In the genomic region with DNA sequence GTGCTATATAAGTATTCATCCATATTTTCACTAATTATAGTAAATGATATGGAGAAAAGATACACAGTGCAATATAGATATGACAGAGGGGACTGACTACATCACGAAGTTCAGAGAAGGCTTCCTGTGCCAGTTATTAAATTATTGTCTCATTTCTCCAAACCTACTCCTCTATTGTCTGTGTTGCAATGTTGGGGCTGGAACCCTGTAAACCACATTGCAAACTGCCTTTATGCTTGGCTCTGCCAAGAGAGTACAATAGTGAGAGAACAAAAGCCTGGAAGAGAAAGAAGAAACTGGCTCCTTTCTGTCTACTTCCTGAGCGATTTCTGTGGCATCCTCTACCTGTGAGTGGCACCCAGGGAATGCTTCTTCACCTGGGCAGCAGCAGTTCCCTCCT, we compare ENCODE assay signal across 23 cellular contexts. TPM values are rescaled to one million over a fixed set of nuclear protein-coding genes. Genes with fewer than 3 reads are reported as not detected.
DNase-seq lines count a peak whose midpoint lies in the region; ATAC-seq and FAIRE-seq lines count a peak whose summit lies in the region.
"Had no signal": no experiment of that assay in that cellular context is flagged by ENCODE, and none has a peak within 500 bp of the region (broad histone marks: within the 10 kb centered on the region; RNA-seq: fewer than 3 reads in every experiment).

No MANE protein-coding gene starts in this region.

- peaks cover 8% of the 10 kb centered on the region for H3K27me3 Mint-ChIP-seq in activated CD8-positive, alpha-beta T cell treated with anti-CD3 and anti-CD28 coated beads, Interleukin-2, amount 10 ng/mL, durations not matched to agents 7 days and 5 days (ENCODE audit: low read depth)

- H3K36me3 Mint-ChIP-seq in activated CD8-positive, alpha-beta T cell treated with anti-CD3 and anti-CD28 coated beads, Interleukin-2, amount 10 ng/mL, durations not matched to agents 7 days and 5 days (ENCODE audit: low read depth) = no peaks in the 10 kb centered on the region
- H3K36me3 Mint-ChIP-seq: naive B cell had no signal

- no peaks in the 10 kb centered on the region for H3K36me3 ChIP-seq in MG63

- H3K9me3 Mint-ChIP-seq in activated CD8-positive, alpha-beta T cell treated with anti-CD3 and anti-CD28 coated beads, Interleukin-2, amount 10 ng/mL, durations not matched to agents 7 days and 5 days (ENCODE audit: insufficient read depth) = no peaks in the 10 kb centered on the region
- H3K9me3 Mint-ChIP-seq: activated T-cell treated with anti-CD3 and anti-CD28 coated beads, Interleukin-2, amount 50 U/mL, for 4 hours had no signal

- POLR2A ChIA-PET in activated CD8-positive, alpha-beta T cell treated with anti-CD3 and anti-CD28 coated beads, Interleukin-2, amount 10 ng/mL, durations not matched to agents 7 days and 5 days (lab: Charles Lee) = no interaction called here

- H3K4me3 Mint-ChIP-seq in activated CD8-positive, alpha-beta T cell treated with anti-CD3 and anti-CD28 coated beads, Interleukin-2, amount 10 ng/mL, durations not matched to agents 7 days and 5 days = no peak overlapping the region
- H3K4me3 Mint-ChIP-seq: activated T-cell treated with anti-CD3 and anti-CD28 coated beads, Interleukin-2, amount 50 U/mL, for 4 hours; naive B cell had no signal

- DNase-seq in AG20443 (ENCODE audit: low spot score) (peak; percentile 41), fibroblast of peridontal ligament (ENCODE audit: extremely low read depth) (peak; percentile 33), urothelium cell line (ENCODE audit: low spot score) (no peak), MG63 (no peak)
- DNase-seq in activated CD4-positive, alpha-beta T cell treated with anti-CD3 and anti-CD28 coated beads, Interleukin-2, amount 50 U/mL, for 4 hours = no peak
- DNase-seq in activated CD8-positive, alpha-beta T cell treated with anti-CD3 and anti-CD28 coated beads, Interleukin-2, amount 10 ng/mL, durations not matched to agents 7 days and 5 days = no peak
- DNase-seq: activated naive CD4-positive, alpha-beta T cell treated with anti-CD3 and anti-CD28 coated beads, Interleukin-2, amount 50 U/mL, for 16 hours; activated T-cell treated with anti-CD3 and anti-CD28 coated beads, Interleukin-2, amount 50 U/mL, for 4 hours; GDM1; KBM-7; left cardiac atrium; mesendoderm; naive B cell; NCI-H1092; NCI-H2029; NCI-H446; retina; RPMI8226; T-helper 9 cell had no signal

- ATAC-seq in GM19035 (IDR thresholded peaks at IDR 0.05; ENCODE audit: unreplicated experiment) (peak; percentile 6), HG03159 (IDR thresholded peaks at IDR 0.05; ENCODE audit: unreplicated experiment) (peak; percentile 8)
- no peak for ATAC-seq in activated CD8-positive, alpha-beta T cell treated with anti-CD3 and anti-CD28 coated beads, Interleukin-2, amount 10 ng/mL, durations not matched to agents 7 days and 5 days
- ATAC-seq: left cardiac atrium, SK-N-SH treated with all-trans-retinoic acid at 6 μM for 48 hours had no signal

- H3K4me1 Mint-ChIP-seq in activated CD8-positive, alpha-beta T cell treated with anti-CD3 and anti-CD28 coated beads, Interleukin-2, amount 10 ng/mL, durations not matched to agents 7 days and 5 days (ENCODE audit: low read depth) = no peaks in the 10 kb centered on the region
- H3K4me1 Mint-ChIP-seq: naive B cell had no signal

- CTCF ChIA-PET in activated CD8-positive, alpha-beta T cell treated with anti-CD3 and anti-CD28 coated beads, Interleukin-2, amount 10 ng/mL, durations not matched to agents 7 days and 5 days (lab: Charles Lee) = interaction anchor here (1.2 kb wide), 1 partner anchor 18 kb away, joined by 3 read pairs; no protein-coding TSS in a partner anchor

- H3K27me3 ChIP-seq in MG63 = no peaks in the 10 kb centered on the region

- no peak for FAIRE-seq in urothelium cell line (lab: Jason Lieb, UNC)
- FAIRE-seq: astrocyte had no signal

- peaks cover 6% of the 10 kb centered on the region; the same call in 1 of the 2 replicates for H3K9me3 ChIP-seq in MG63

- H3K27ac Mint-ChIP-seq in activated CD8-positive, alpha-beta T cell treated with anti-CD3 and anti-CD28 coated beads, Interleukin-2, amount 10 ng/mL, durations not matched to agents 7 days and 5 days = no peak overlapping the region
- H3K27ac Mint-ChIP-seq: naive B cell had no signal

- H3K4me3 ChIP-seq in MG63 = no peak overlapping the region

RNA-seq across cellular contexts. Expression of a gene that starts 46.4 kb away (rescaled TPM):
- 2.7 TPM in 1 of 2 replicates, not detected in the other for total RNA-seq in MG63 (2014; rRNA removed; shearing (Covaris generic); ENCODE audit: low replicate concordance)
- total RNA-seq in activated CD8-positive, alpha-beta T cell treated with anti-CD3 and anti-CD28 coated beads, Interleukin-2, amount 10 ng/mL, durations not matched to agents 7 days and 5 days = 1 to 10 TPM in 1 of 2 experiments, under 1 TPM in 1; 0.66 to 1.0 TPM

Comparison
In these comparisons a context has a peak if more than half of its experiments do, and no peak if none do; other contexts are left out.
1. DNase-seq: peak in AG20443 (single experiment) and fibroblast of peridontal ligament (single experiment); none in urothelium cell line (single experiment), activated CD4-positive, alpha-beta T cell treated with anti-CD3 and anti-CD28 coated beads, Interleukin-2, amount 50 U/mL, for 4 hours (0 of 2), MG63 (single experiment) and activated CD8-positive, alpha-beta T cell treated with anti-CD3 and anti-CD28 coated beads, Interleukin-2, amount 10 ng/mL, durations not matched to agents 7 days and 5 days (single experiment).